Comparison of ENCODE assay signal across 17 cellular contexts in genomic region chr5:98791928-98792580, GRCh38.
"Had no signal": no experiment of that assay in that cellular context is flagged by ENCODE, and none has a peak within 500 bp of the region (broad histone marks: within the 10 kb centered on the region; RNA-seq: fewer than 3 reads in every experiment).

No MANE protein-coding gene starts in this region.

- H3K9me3 Mint-ChIP-seq: activated naive CD8-positive, alpha-beta T cell treated with anti-CD3 and anti-CD28 coated beads, Interleukin-2, amount 10 ng/mL, durations not matched to agents 7 days and 5 days; activated T-cell treated with anti-CD3 and anti-CD28 coated beads, Interleukin-2, amount 50 U/mL, for 24 hours; naive thymus-derived CD4-positive, alpha-beta T cell; stimulated activated naive CD8-positive, alpha-beta T cell treated with anti-CD3 and anti-CD28 coated beads, Interleukin-15, amount 100 ng/mL, for 72 hours had no signal

- H3K4me1 Mint-ChIP-seq: activated naive CD8-positive, alpha-beta T cell treated with anti-CD3 and anti-CD28 coated beads, Interleukin-2, amount 10 ng/mL, durations not matched to agents 7 days and 5 days had no signal

- H3K36me3 ChIP-seq: cardiac muscle cell, neutrophil, uterus had no signal

- ATAC-seq: activated CD4-positive, CD25-positive, alpha-beta regulatory T cell treated with anti-CD3 and anti-CD28 coated beads, Interleukin-2, amount 50 U/mL, for 24 hours; naive thymus-derived CD4-positive, alpha-beta T cell; stimulated activated naive CD8-positive, alpha-beta T cell treated with anti-CD3 and anti-CD28 coated beads, Interleukin-15, amount 100 ng/mL, for 72 hours had no signal

- H3K9me3 ChIP-seq: lower lobe of right lung, neutrophil, uterus had no signal

- H3K27ac Mint-ChIP-seq: activated naive CD8-positive, alpha-beta T cell treated with anti-CD3 and anti-CD28 coated beads, Interleukin-2, amount 10 ng/mL, durations not matched to agents 7 days and 5 days; activated T-cell treated with anti-CD3 and anti-CD28 coated beads, Interleukin-2, amount 50 U/mL, for 24 hours; stimulated activated naive CD8-positive, alpha-beta T cell treated with anti-CD3 and anti-CD28 coated beads, Interleukin-15, amount 100 ng/mL, for 72 hours had no signal

- H3K4me3 Mint-ChIP-seq: activated naive CD8-positive, alpha-beta T cell treated with anti-CD3 and anti-CD28 coated beads, Interleukin-2, amount 10 ng/mL, durations not matched to agents 7 days and 5 days; activated T-cell treated with anti-CD3 and anti-CD28 coated beads, Interleukin-2, amount 50 U/mL, for 24 hours; naive thymus-derived CD4-positive, alpha-beta T cell; stimulated activated naive CD8-positive, alpha-beta T cell treated with anti-CD3 and anti-CD28 coated beads, Interleukin-15, amount 100 ng/mL, for 72 hours had no signal

- FAIRE-seq: colon had no signal

- DNase-seq: activated gamma-delta T cell; activated naive CD8-positive, alpha-beta T cell treated with anti-CD3 and anti-CD28 coated beads, Interleukin-2, amount 10 ng/mL, durations not matched to agents 7 days and 5 days; activated T-cell treated with anti-CD3 and anti-CD28 coated beads, Interleukin-2, amount 50 U/mL, for 24 hours; anterior cingulate cortex; effector CD8-positive, alpha-beta T cell; hypothalamus; lower lobe of right lung; midbrain; naive thymus-derived CD4-positive, alpha-beta T cell; stimulated activated CD4-positive, alpha-beta T cell treated with anti-CD3 and anti-CD28 coated beads, Interleukin-2, amount 100 ng/mL, for 48 hours; stimulated activated naive CD8-positive, alpha-beta T cell treated with anti-CD3 and anti-CD28 coated beads, Interleukin-15, amount 100 ng/mL, for 72 hours; uterus had no signal

- H3K4me1 ChIP-seq: uterus had no signal

- H3K27me3 ChIP-seq: cardiac muscle cell, uterus had no signal

- H3K4me3 ChIP-seq: cardiac muscle cell, lower lobe of right lung, uterus had no signal

- H3K27ac ChIP-seq: cardiac muscle cell, epithelial cell of prostate, lower lobe of right lung, neutrophil, uterus had no signal

- H3K27me3 Mint-ChIP-seq: activated naive CD8-positive, alpha-beta T cell treated with anti-CD3 and anti-CD28 coated beads, Interleukin-2, amount 10 ng/mL, durations not matched to agents 7 days and 5 days; activated T-cell treated with anti-CD3 and anti-CD28 coated beads, Interleukin-2, amount 50 U/mL, for 24 hours; naive thymus-derived CD4-positive, alpha-beta T cell; stimulated activated naive CD8-positive, alpha-beta T cell treated with anti-CD3 and anti-CD28 coated beads, Interleukin-15, amount 100 ng/mL, for 72 hours had no signal
